ENCODE assay signal across 1 cellular context in genomic region chr11:70335511-70335910, GRCh38.
TF ChIP-seq lines count a peak whose summit lies in the region.

No MANE protein-coding gene starts in this region.

TF ChIP-seq in K562, 482 proteins besides CTCF, POLR2A, EP300 and RAD21 (continued from another document and continues in another):
- TF ChIP-seq PCBP2 (IDR thresholded peaks at IDR 0.05; ENCODE audit: low read depth, low read length, poor library complexity, severe bottlenecking), result no peak
- TF ChIP-seq BCOR (IDR thresholded peaks at IDR 0.05), result no peak
- peak; percentile 67 for TF ChIP-seq TAL1 (IDR thresholded peaks at IDR 0.05)
- TF ChIP-seq MEF2D (tag; conservative IDR thresholded peaks at IDR 0.05; ENCODE audit: low read depth), result no peak
- TF ChIP-seq TCF3 (CRISPR knock-in tag; IDR thresholded peaks at IDR 0.05), result peak; percentile 79
- peak; percentile 49; the same call in 1 of the 2 replicates for TF ChIP-seq KLF16 (IDR thresholded peaks at IDR 0.05)
- no peak for TF ChIP-seq CAMTA2 (CRISPR knock-in tag; conservative IDR thresholded peaks at IDR 0.05)
- no peak for TF ChIP-seq POU5F1 (IDR thresholded peaks at IDR 0.05; ENCODE audit: borderline replicate concordance, low read depth, low read length, partially characterized antibody)
- TF ChIP-seq SMARCA4 (IDR thresholded peaks at IDR 0.05), result peak; percentile 72; the same call in 1 of the 2 replicates
- peak; percentile 63 to 66 for TF ChIP-seq NRF1 (conservative IDR thresholded peaks at IDR 0.05 in 1 of 2, IDR thresholded peaks at IDR 0.05 in 1 of 2)
- TF ChIP-seq CHD4 (IDR thresholded peaks at IDR 0.05; ENCODE audit: insufficient read depth, insufficient replicate concordance, low read depth, low read length, poor library complexity, severe bottlenecking), result no peak
- TF ChIP-seq CBFA2T2 (conservative IDR thresholded peaks at IDR 0.05), result peak; percentile 69
- no peak for TF ChIP-seq BCL6 (CRISPR knock-in tag; IDR thresholded peaks at IDR 0.05)
- no peak for TF ChIP-seq ZNF518B (CRISPR knock-in tag; IDR thresholded peaks at IDR 0.05)
- peak; percentile 75 for TF ChIP-seq DPF2 (IDR thresholded peaks at IDR 0.05)
- TF ChIP-seq HSF4 (CRISPR knock-in tag; IDR thresholded peaks at IDR 0.05; ENCODE audit: borderline replicate concordance), result no peak
- TF ChIP-seq NFIC (IDR thresholded peaks at IDR 0.05), result peak; percentile 32
- TF ChIP-seq, protein P1, sequence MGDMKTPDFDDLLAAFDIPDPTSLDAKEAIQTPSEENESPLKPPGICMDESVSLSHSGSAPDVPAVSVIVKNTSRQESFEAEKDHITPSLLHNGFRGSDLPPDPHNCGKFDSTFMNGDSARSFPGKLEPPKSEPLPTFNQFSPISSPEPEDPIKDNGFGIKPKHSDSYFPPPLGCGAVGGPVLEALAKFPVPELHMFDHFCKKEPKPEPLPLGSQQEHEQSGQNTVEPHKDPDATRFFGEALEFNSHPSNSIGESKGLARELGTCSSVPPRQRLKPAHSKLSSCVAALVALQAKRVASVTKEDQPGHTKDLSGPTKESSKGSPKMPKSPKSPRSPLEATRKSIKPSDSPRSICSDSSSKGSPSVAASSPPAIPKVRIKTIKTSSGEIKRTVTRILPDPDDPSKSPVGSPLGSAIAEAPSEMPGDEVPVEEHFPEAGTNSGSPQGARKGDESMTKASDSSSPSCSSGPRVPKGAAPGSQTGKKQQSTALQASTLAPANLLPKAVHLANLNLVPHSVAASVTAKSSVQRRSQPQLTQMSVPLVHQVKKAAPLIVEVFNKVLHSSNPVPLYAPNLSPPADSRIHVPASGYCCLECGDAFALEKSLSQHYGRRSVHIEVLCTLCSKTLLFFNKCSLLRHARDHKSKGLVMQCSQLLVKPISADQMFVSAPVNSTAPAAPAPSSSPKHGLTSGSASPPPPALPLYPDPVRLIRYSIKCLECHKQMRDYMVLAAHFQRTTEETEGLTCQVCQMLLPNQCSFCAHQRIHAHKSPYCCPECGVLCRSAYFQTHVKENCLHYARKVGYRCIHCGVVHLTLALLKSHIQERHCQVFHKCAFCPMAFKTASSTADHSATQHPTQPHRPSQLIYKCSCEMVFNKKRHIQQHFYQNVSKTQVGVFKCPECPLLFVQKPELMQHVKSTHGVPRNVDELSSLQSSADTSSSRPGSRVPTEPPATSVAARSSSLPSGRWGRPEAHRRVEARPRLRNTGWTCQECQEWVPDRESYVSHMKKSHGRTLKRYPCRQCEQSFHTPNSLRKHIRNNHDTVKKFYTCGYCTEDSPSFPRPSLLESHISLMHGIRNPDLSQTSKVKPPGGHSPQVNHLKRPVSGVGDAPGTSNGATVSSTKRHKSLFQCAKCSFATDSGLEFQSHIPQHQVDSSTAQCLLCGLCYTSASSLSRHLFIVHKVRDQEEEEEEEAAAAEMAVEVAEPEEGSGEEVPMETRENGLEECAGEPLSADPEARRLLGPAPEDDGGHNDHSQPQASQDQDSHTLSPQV (IDR thresholded peaks at IDR 0.05), result 0 out of 2 replicates have a peak, but pooled peaks have one; percentile 55
- no peak for TF ChIP-seq SMARCC2 (IDR thresholded peaks at IDR 0.05; ENCODE audit: low read depth)
- TF ChIP-seq, protein P2, sequence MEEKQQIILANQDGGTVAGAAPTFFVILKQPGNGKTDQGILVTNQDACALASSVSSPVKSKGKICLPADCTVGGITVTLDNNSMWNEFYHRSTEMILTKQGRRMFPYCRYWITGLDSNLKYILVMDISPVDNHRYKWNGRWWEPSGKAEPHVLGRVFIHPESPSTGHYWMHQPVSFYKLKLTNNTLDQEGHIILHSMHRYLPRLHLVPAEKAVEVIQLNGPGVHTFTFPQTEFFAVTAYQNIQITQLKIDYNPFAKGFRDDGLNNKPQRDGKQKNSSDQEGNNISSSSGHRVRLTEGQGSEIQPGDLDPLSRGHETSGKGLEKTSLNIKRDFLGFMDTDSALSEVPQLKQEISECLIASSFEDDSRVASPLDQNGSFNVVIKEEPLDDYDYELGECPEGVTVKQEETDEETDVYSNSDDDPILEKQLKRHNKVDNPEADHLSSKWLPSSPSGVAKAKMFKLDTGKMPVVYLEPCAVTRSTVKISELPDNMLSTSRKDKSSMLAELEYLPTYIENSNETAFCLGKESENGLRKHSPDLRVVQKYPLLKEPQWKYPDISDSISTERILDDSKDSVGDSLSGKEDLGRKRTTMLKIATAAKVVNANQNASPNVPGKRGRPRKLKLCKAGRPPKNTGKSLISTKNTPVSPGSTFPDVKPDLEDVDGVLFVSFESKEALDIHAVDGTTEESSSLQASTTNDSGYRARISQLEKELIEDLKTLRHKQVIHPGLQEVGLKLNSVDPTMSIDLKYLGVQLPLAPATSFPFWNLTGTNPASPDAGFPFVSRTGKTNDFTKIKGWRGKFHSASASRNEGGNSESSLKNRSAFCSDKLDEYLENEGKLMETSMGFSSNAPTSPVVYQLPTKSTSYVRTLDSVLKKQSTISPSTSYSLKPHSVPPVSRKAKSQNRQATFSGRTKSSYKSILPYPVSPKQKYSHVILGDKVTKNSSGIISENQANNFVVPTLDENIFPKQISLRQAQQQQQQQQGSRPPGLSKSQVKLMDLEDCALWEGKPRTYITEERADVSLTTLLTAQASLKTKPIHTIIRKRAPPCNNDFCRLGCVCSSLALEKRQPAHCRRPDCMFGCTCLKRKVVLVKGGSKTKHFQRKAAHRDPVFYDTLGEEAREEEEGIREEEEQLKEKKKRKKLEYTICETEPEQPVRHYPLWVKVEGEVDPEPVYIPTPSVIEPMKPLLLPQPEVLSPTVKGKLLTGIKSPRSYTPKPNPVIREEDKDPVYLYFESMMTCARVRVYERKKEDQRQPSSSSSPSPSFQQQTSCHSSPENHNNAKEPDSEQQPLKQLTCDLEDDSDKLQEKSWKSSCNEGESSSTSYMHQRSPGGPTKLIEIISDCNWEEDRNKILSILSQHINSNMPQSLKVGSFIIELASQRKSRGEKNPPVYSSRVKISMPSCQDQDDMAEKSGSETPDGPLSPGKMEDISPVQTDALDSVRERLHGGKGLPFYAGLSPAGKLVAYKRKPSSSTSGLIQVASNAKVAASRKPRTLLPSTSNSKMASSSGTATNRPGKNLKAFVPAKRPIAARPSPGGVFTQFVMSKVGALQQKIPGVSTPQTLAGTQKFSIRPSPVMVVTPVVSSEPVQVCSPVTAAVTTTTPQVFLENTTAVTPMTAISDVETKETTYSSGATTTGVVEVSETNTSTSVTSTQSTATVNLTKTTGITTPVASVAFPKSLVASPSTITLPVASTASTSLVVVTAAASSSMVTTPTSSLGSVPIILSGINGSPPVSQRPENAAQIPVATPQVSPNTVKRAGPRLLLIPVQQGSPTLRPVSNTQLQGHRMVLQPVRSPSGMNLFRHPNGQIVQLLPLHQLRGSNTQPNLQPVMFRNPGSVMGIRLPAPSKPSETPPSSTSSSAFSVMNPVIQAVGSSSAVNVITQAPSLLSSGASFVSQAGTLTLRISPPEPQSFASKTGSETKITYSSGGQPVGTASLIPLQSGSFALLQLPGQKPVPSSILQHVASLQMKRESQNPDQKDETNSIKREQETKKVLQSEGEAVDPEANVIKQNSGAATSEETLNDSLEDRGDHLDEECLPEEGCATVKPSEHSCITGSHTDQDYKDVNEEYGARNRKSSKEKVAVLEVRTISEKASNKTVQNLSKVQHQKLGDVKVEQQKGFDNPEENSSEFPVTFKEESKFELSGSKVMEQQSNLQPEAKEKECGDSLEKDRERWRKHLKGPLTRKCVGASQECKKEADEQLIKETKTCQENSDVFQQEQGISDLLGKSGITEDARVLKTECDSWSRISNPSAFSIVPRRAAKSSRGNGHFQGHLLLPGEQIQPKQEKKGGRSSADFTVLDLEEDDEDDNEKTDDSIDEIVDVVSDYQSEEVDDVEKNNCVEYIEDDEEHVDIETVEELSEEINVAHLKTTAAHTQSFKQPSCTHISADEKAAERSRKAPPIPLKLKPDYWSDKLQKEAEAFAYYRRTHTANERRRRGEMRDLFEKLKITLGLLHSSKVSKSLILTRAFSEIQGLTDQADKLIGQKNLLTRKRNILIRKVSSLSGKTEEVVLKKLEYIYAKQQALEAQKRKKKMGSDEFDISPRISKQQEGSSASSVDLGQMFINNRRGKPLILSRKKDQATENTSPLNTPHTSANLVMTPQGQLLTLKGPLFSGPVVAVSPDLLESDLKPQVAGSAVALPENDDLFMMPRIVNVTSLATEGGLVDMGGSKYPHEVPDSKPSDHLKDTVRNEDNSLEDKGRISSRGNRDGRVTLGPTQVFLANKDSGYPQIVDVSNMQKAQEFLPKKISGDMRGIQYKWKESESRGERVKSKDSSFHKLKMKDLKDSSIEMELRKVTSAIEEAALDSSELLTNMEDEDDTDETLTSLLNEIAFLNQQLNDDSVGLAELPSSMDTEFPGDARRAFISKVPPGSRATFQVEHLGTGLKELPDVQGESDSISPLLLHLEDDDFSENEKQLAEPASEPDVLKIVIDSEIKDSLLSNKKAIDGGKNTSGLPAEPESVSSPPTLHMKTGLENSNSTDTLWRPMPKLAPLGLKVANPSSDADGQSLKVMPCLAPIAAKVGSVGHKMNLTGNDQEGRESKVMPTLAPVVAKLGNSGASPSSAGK (IDR thresholded peaks at IDR 0.05), result peak; percentile 17; the same call in 1 of the 2 replicates
- peak; percentile 54; the same call in 1 of the 2 replicates for TF ChIP-seq MTA2 (IDR thresholded peaks at IDR 0.05; ENCODE audit: low read depth)
- TF ChIP-seq ZKSCAN1 (IDR thresholded peaks at IDR 0.05; ENCODE audit: low read depth, low read length), result no peak
- no peak for TF ChIP-seq C11orf30 (IDR thresholded peaks at IDR 0.05; ENCODE audit: low read depth)
- no peak for TF ChIP-seq ESRRA (IDR thresholded peaks at IDR 0.05; ENCODE audit: borderline replicate concordance, low read depth)
- TF ChIP-seq GATA2 (CRISPR knock-in tag; IDR thresholded peaks at IDR 0.05), result peak; percentile 49
- no peak for TF ChIP-seq RBM14 (IDR thresholded peaks at IDR 0.05; ENCODE audit: borderline replicate concordance, insufficient read depth, low read depth, low read length)
- no peak for TF ChIP-seq HINFP (tag; conservative IDR thresholded peaks at IDR 0.05; ENCODE audit: low read depth)
- TF ChIP-seq BHLHE40 (IDR thresholded peaks at IDR 0.05; ENCODE audit: low read length), result 0 out of 2 replicates have a peak, but pooled peaks have one; percentile 10
- TF ChIP-seq FOSL1 (tag; conservative IDR thresholded peaks at IDR 0.05), result peak; percentile 48
- peak; percentile 79 for TF ChIP-seq CBFA2T3 (IDR thresholded peaks at IDR 0.05)
- TF ChIP-seq USF1 (CRISPR knock-in tag; IDR thresholded peaks at IDR 0.05), result no peak
- no peak for TF ChIP-seq ARID2 (IDR thresholded peaks at IDR 0.05)
- peak; percentile 70 for TF ChIP-seq NCOR1 (IDR thresholded peaks at IDR 0.05)
- peak; percentile 73 for TF ChIP-seq MECOM (CRISPR knock-in tag; IDR thresholded peaks at IDR 0.05)
- TF ChIP-seq, protein P3, sequence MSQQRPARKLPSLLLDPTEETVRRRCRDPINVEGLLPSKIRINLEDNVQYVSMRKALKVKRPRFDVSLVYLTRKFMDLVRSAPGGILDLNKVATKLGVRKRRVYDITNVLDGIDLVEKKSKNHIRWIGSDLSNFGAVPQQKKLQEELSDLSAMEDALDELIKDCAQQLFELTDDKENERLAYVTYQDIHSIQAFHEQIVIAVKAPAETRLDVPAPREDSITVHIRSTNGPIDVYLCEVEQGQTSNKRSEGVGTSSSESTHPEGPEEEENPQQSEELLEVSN (IDR thresholded peaks at IDR 0.05; ENCODE audit: borderline replicate concordance in 1 of 2, extremely low read depth in 1 of 2, insufficient read depth in 1 of 2, insufficient read length in 1 of 2, low read depth in 1 of 2, low read length in 1 of 2, poor library complexity in 1 of 2, severe bottlenecking in 1 of 2), result peak in 1 of 2 experiments; percentile 32
- TF ChIP-seq ATF7 (IDR thresholded peaks at IDR 0.05), result 0 out of 2 replicates have a peak, but pooled peaks have one; percentile 19
- 0 out of 2 replicates have a peak, but pooled peaks have one; percentile 28 for TF ChIP-seq KLF6 (CRISPR knock-in tag; IDR thresholded peaks at IDR 0.05; ENCODE audit: borderline replicate concordance)
- TF ChIP-seq JUND (IDR thresholded peaks at IDR 0.05; ENCODE audit: borderline replicate concordance, low read depth, low read length), result peak; percentile 31; the same call in 1 of the 2 replicates
- peak; percentile 43; the same call in 1 of the 3 replicates for TF ChIP-seq JUND (tag; IDR thresholded peaks at IDR 0.05; ENCODE audit: borderline replicate concordance, low read depth, low read length)
- TF ChIP-seq PTTG1 (tag; IDR thresholded peaks at IDR 0.05; ENCODE audit: low read depth), result no peak
- TF ChIP-seq POLR3G (IDR thresholded peaks at IDR 0.05; ENCODE audit: extremely low read depth, insufficient read length, insufficient replicate concordance), result no peak
- 0 out of 2 replicates have a peak, but pooled peaks have one; percentile 53 for TF ChIP-seq SMAD3 (CRISPR knock-in tag; conservative IDR thresholded peaks at IDR 0.05)
